ENCODE assay signal across 14 cellular contexts in genomic region chr2:69017080-69017479, GRCh38. TPM values are rescaled to one million over a fixed set of nuclear protein-coding genes. Genes with fewer than 3 reads are reported as not detected.
DNase-seq lines count a peak whose midpoint lies in the region; ATAC-seq, FAIRE-seq and TF ChIP-seq lines count a peak whose summit lies in the region.
"Had no signal": no experiment of that assay in that cellular context is flagged by ENCODE, and none has a peak within 500 bp of the region (broad histone marks: within the 10 kb centered on the region; RNA-seq: fewer than 3 reads in every experiment).

No MANE protein-coding gene starts in this region.

- intact Hi-C loops in left cardiac atrium (cut with DNase I) (no loop called here), left ventricle myocardium superior (cut with micrococcal nuclease) (no loop called here)

- H3K27me3 ChIP-seq in liver (ENCODE audit: control insufficient read depth in 4 of 4, insufficient read depth in 4 of 4, low read length in 3 of 4), result peaks cover 0 to 24% (median 1%) of the 10 kb centered on the region in 4 donors

- no peak for TF ChIP-seq RAD21 in liver (IDR thresholded peaks at IDR 0.05)

- H3K9me3 ChIP-seq in liver (ENCODE audit: control insufficient read depth in 4 of 4, low read length in 3 of 4), result no peaks in the 10 kb centered on the region
- H3K9me3 ChIP-seq: stomach had no signal

- H3K36me3 ChIP-seq in liver (ENCODE audit: control insufficient read depth in 4 of 4, insufficient read depth in 3 of 4, low read depth in 1 of 4, low read length in 3 of 4), result no peaks in the 10 kb centered on the region
- H3K36me3 ChIP-seq: stomach had no signal

- H3K9ac ChIP-seq in liver (ENCODE audit: low read depth in 1 of 2, low read length in 2 of 2), result no peak overlapping the region

- TF ChIP-seq CTCF in astrocyte of the spinal cord (IDR thresholded peaks at IDR 0.05; ENCODE audit: low read depth, low read length) (no peak), liver (IDR thresholded peaks at IDR 0.05; ENCODE audit: low read depth, low read length, missing input control) (no peak)

- FAIRE-seq in urothelium cell line (lab: Jason Lieb, UNC), result no peak

- DNase-seq in left cardiac atrium (no peak), left ventricle myocardium superior (no peak), astrocyte of the spinal cord (ENCODE audit: low read depth, low spot score) (peak; percentile 73), urothelium cell line (ENCODE audit: low spot score) (peak; percentile 42), T-helper 2 cell (no peak)
- DNase-seq in stimulated activated naive CD4-positive, alpha-beta T cell (lab: John Stamatoyannopoulos, UW), result no peak
- DNase-seq: immature natural killer cell; Kasumi-1; stimulated activated CD4-positive, alpha-beta T cell treated with anti-CD3 and anti-CD28 coated beads, Interleukin-2, amount 100 ng/mL, for 48 hours; stomach had no signal

- H3K4me1 ChIP-seq in liver (ENCODE audit: control insufficient read depth in 4 of 4, insufficient read depth in 4 of 4, low read length in 3 of 4), result peaks cover 2 to 15% (median 10%) of the 10 kb centered on the region in 4 donors

- no peak overlapping the region for H3K4me3 ChIP-seq in astrocyte of the spinal cord (ENCODE audit: low read depth, low read length)
- H3K4me3 ChIP-seq in liver (ENCODE audit: low read depth in 1 of 3, low read length in 3 of 3), result no peak overlapping the region
- H3K4me3 ChIP-seq: stomach had no signal

- WGBS in liver, result 75% methylated on average over 5 of the region's 5 CpGs

- H3K27ac ChIP-seq in liver (ENCODE audit: low read depth in 1 of 2, low read length in 2 of 2), result no peak overlapping the region
- H3K27ac ChIP-seq: stomach had no signal

- in situ Hi-C loops in astrocyte of the spinal cord (cut with HindIII; ENCODE audit: low sequenced_read_pairs), result no loop called here

- ATAC-seq in left cardiac atrium, result peak; percentile 25 to 41
- no peak for ATAC-seq in left ventricle myocardium superior
- ATAC-seq in HG02571 (IDR thresholded peaks at IDR 0.05; ENCODE audit: unreplicated experiment), result no peak

TF ChIP-seq in liver, 16 proteins besides CTCF, POLR2A, EP300 and RAD21:
- TF ChIP-seq MAX (IDR thresholded peaks at IDR 0.05) (no peak), REST (IDR thresholded peaks at IDR 0.05) (peak; percentile 91)

RNA-seq across cellular contexts. Expression of gene ANTXR1, which starts 4.1 kb away (rescaled TPM):
- 10 to 100 TPM; 38.4 to 39.9 TPM for total RNA-seq in left cardiac atrium
- 28.9 TPM for total RNA-seq in left ventricle myocardium superior
- total RNA-seq in liver, result 1 to 10 TPM; 1.9 to 3.6 TPM
- polyA plus RNA-seq in liver, result 1 to 10 TPM in 1 of 2 donors, under 1 TPM in 1; 0.60 to 1.7 TPM
- polyA plus RNA-seq: immature natural killer cell had no signal

RNA-seq across cellular contexts. Expression of gene GKN1, which starts 42.6 kb away (rescaled TPM):
- total RNA-seq in left cardiac atrium (not detected), left ventricle myocardium superior (not detected), liver (not detected)
- polyA plus RNA-seq in liver, result not detected
- total RNA-seq: epithelial cell of proximal tubule had no signal
- polyA plus RNA-seq: BJ, immature natural killer cell had no signal

Comparison
In these comparisons a context has a peak if more than half of its experiments do, and no peak if none do; other contexts are left out.
1. ATAC-seq: peak in left cardiac atrium (2 of 2); none in left ventricle myocardium superior (single experiment) and HG02571 (single experiment).
2. DNase-seq: peak in astrocyte of the spinal cord (single experiment) and urothelium cell line (single experiment); none in left cardiac atrium (single experiment), left ventricle myocardium superior (single experiment), stimulated activated naive CD4-positive, alpha-beta T cell (0 of 6) and T-helper 2 cell (0 of 5).